Comparison of ENCODE assay signal across 8 cellular contexts in genomic region chr15:99485992-99486370, GRCh38.
A peak's percentile ranks its signal among the peaks of the same experiment; 100 is the strongest.
DNase-seq lines count a peak whose midpoint lies in the region; ATAC-seq and TF ChIP-seq lines count a peak whose summit lies in the region.

No MANE protein-coding gene starts in this region.

- H3K36me3 ChIP-seq in duodenal mucosa (ENCODE audit: control insufficient read depth in 1 of 2, insufficient read depth in 2 of 2, low read length in 2 of 2) = no peaks in the 10 kb centered on the region
- no peaks in the 10 kb centered on the region for H3K36me3 ChIP-seq in naive thymus-derived CD4-positive, alpha-beta T cell (ENCODE audit: control insufficient read depth in 2 of 3, insufficient read depth in 3 of 3, low read length in 3 of 3)

- peaks cover 13 to 15% of the 10 kb centered on the region in 2 donors for H3K4me1 ChIP-seq in duodenal mucosa (ENCODE audit: control insufficient read depth in 1 of 2, insufficient read depth in 2 of 2, low read length in 2 of 2)
- H3K4me1 ChIP-seq in naive thymus-derived CD4-positive, alpha-beta T cell (ENCODE audit: control insufficient read depth in 2 of 2, insufficient read depth in 2 of 2, low read length in 2 of 2) = peaks cover 0 to 16% of the 10 kb centered on the region in 2 donors

- H3K27ac ChIP-seq in duodenal mucosa (ENCODE audit: low read depth, low read length) = peak overlapping the region; percentile 20
- no peak overlapping the region for H3K27ac ChIP-seq in naive thymus-derived CD4-positive, alpha-beta T cell (ENCODE audit: low read depth, low read length)

- CTCF ChIA-PET in naive thymus-derived CD4-positive, alpha-beta T cell (lab: Charles Lee) = interaction anchor here (0.6 to 1.4 kb wide), 3 partner anchors 9 to 49 kb away, joined by 3 read pairs; no protein-coding TSS in a partner anchor

- no peaks in the 10 kb centered on the region for H3K36me3 Mint-ChIP-seq in IgD-negative memory B cell
- H3K36me3 Mint-ChIP-seq in naive thymus-derived CD4-positive, alpha-beta T cell = peaks cover 0 to 2% (median 0%) of the 10 kb centered on the region in 5 donors

- no peak for TF ChIP-seq CTCF in AG09309 (IDR thresholded peaks at IDR 0.05; ENCODE audit: control insufficient read depth, insufficient read depth, low read depth, low read length, missing control alignments)

- H3K9ac ChIP-seq in duodenal mucosa (ENCODE audit: low read depth in 1 of 2, low read length in 2 of 2) = peak overlapping the region in 1 of 2 donors; percentile 43

- peak overlapping the region in 2 of 3 donors; percentile 19 to 59 for H3K27ac Mint-ChIP-seq in IgD-negative memory B cell
- peak overlapping the region; percentile 31 to 87 (median 76) for H3K27ac Mint-ChIP-seq in naive thymus-derived CD4-positive, alpha-beta T cell

- H3K4me3 ChIP-seq in AG09309 (ENCODE audit: control insufficient read depth, low read depth, low read length) (peak overlapping the region; percentile 30), duodenal mucosa (ENCODE audit: low read depth in 1 of 2, low read length in 2 of 2) (peak overlapping the region; percentile 54 to 67)
- no peak overlapping the region for H3K4me3 ChIP-seq in naive thymus-derived CD4-positive, alpha-beta T cell (ENCODE audit: low read length)

- DNase-seq in AG09309 (ENCODE audit: low read depth) = no peak
- DNase-seq in naive thymus-derived CD4-positive, alpha-beta T cell = no peak
- DNase-seq in ureter (ENCODE audit: low spot score) = no peak
- DNase-seq in stimulated activated CD4-positive, alpha-beta T cell treated with anti-CD3 and anti-CD28 coated beads, Interleukin-12 subunit alpha, Interleukin-12 subunit beta, amount 100 ng/mL, for 4 hours = no peak
- no peak for DNase-seq in medulla oblongata (ENCODE audit: extremely low spot score)
- DNase-seq in GM03348 (ENCODE audit: low spot score) = no peak

- intact Hi-C loops in naive thymus-derived CD4-positive, alpha-beta T cell (cut with micrococcal nuclease) = loop anchor here in 1 of 2 donors (5.0 kb wide), 3 partner anchors 34 to 81 kb away; partner anchors contain the start of gene MEF2A

- no peaks in the 10 kb centered on the region for H3K9me3 Mint-ChIP-seq in IgD-negative memory B cell
- peaks cover 0 to 2% (median 0%) of the 10 kb centered on the region in 11 donors for H3K9me3 Mint-ChIP-seq in naive thymus-derived CD4-positive, alpha-beta T cell

- peak; percentile 37 for ATAC-seq in naive thymus-derived CD4-positive, alpha-beta T cell

- POLR2A ChIA-PET in naive thymus-derived CD4-positive, alpha-beta T cell (lab: Charles Lee) = interaction anchor here (0.5 to 1.8 kb wide), 6 partner anchors 9 to 77 kb away, joined by 3 to 8 read pairs (median 4); no protein-coding TSS in a partner anchor

- peaks cover 11 to 18% (median 12%) of the 10 kb centered on the region in 3 donors for H3K4me1 Mint-ChIP-seq in IgD-negative memory B cell
- peaks cover 19 to 33% (median 22%) of the 10 kb centered on the region in 7 donors for H3K4me1 Mint-ChIP-seq in naive thymus-derived CD4-positive, alpha-beta T cell

- H3K27me3 ChIP-seq in duodenal mucosa (ENCODE audit: control insufficient read depth in 1 of 2, insufficient read depth in 2 of 2, low read length in 2 of 2) = peaks cover 0 to 5% of the 10 kb centered on the region in 2 donors
- peaks cover 0 to under 1% of the 10 kb centered on the region in 2 donors for H3K27me3 ChIP-seq in naive thymus-derived CD4-positive, alpha-beta T cell (ENCODE audit: control insufficient read depth in 2 of 2, insufficient read depth in 2 of 2, low read length in 2 of 2)

- peaks cover 3% of the 10 kb centered on the region for H3K27me3 Mint-ChIP-seq in IgD-negative memory B cell
- H3K27me3 Mint-ChIP-seq in naive thymus-derived CD4-positive, alpha-beta T cell = peaks cover 0 to 24% (median 5%) of the 10 kb centered on the region in 5 donors

- H3K9me3 ChIP-seq in duodenal mucosa (ENCODE audit: control insufficient read depth in 1 of 2, low read length in 2 of 2) = no peaks in the 10 kb centered on the region
- H3K9me3 ChIP-seq in naive thymus-derived CD4-positive, alpha-beta T cell (ENCODE audit: control insufficient read depth in 2 of 3, low read length in 3 of 3) = no peaks in the 10 kb centered on the region

- H3K4me3 Mint-ChIP-seq in IgD-negative memory B cell = peak overlapping the region; percentile 61 to 92 (median 81)
- peak overlapping the region; percentile 76 to 92 (median 85) for H3K4me3 Mint-ChIP-seq in naive thymus-derived CD4-positive, alpha-beta T cell
